12 cellular contexts compared by ENCODE assay signal in the genomic region with DNA sequence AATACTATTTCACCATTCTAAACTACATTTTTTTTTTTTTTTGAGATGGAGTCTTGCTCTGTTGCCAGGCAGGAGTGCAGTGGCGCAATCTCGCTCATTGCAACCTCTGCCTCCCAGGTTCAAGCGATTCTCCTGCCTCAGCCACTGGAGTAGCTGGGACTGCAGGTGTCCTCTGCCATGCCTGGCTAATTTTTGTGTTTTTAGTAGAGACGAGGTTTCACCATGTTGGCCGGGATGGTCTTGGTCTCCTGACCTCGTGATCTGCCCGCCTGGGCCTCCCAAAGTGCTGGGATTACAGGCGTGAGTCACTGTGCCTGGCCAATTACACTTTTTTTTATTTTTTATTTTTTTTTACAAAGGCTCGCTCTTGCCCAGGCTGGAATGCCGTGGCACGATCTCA. TPM values are rescaled to one million over a fixed set of nuclear protein-coding genes. Genes with fewer than 3 reads are reported as not detected.
DNase-seq lines count a peak whose midpoint lies in the region; ATAC-seq, FAIRE-seq and TF ChIP-seq lines count a peak whose summit lies in the region.
"Not testable (repeated sequence)": the region's sequence is repeated elsewhere in the genome, so short reads cannot be mapped to it uniquely, and the experiment has no call there.
"Had no signal": no experiment of that assay in that cellular context is flagged by ENCODE, and none has a peak within 500 bp of the region (broad histone marks: within the 10 kb centered on the region; RNA-seq: fewer than 3 reads in every experiment).

No MANE protein-coding gene starts in this region.

- H3K4me3 ChIP-seq in liver (ENCODE audit: low read depth in 1 of 3, low read length in 3 of 3): not testable (repeated sequence)

- peak; percentile 81 for DNase-seq in Caki2 (ENCODE audit: low read depth)
- DNase-seq in RCC 7860 (ENCODE audit: low spot score): peak; percentile 14
- peak; percentile 18 for DNase-seq in activated CD4-positive, alpha-beta T cell treated with anti-CD3 and anti-CD28 coated beads, Interleukin-2, amount 10 ng/mL, durations not matched to agents 24 days and 14 days
- DNase-seq in epithelial cell of prostate (ENCODE audit: low read depth, low spot score); sciatic nerve (ENCODE audit: low spot score): not testable (repeated sequence)
- DNase-seq in glomerular visceral epithelial cell (ENCODE audit: extremely low spot score): peak; percentile 81

- not testable (repeated sequence) for FAIRE-seq in RCC 7860 (lab: Jason Lieb, UNC)

- H3K36me3 ChIP-seq in liver (ENCODE audit: control insufficient read depth in 4 of 4, insufficient read depth in 3 of 4, low read depth in 1 of 4, low read length in 3 of 4): peaks cover 1 to 30% (median 10%) of the 10 kb centered on the region in 4 donors

- not testable (repeated sequence) for H3K9me3 Mint-ChIP-seq in activated CD4-positive, alpha-beta T cell treated with anti-CD3 and anti-CD28 coated beads, Interleukin-2, amount 10 ng/mL, durations not matched to agents 24 days and 14 days

- peaks cover 0 to 21% (median 16%) of the 10 kb centered on the region in 4 donors for H3K4me1 ChIP-seq in liver (ENCODE audit: control insufficient read depth in 4 of 4, insufficient read depth in 4 of 4, low read length in 3 of 4)

- TF ChIP-seq RAD21 in Ishikawa (IDR thresholded peaks at IDR 0.05; ENCODE audit: low read depth): not testable (repeated sequence)
- peak in 1 of 2 donors; percentile 15 for TF ChIP-seq RAD21 in liver (IDR thresholded peaks at IDR 0.05)

- not testable (repeated sequence) for H3K4me1 Mint-ChIP-seq in activated CD4-positive, alpha-beta T cell treated with anti-CD3 and anti-CD28 coated beads, Interleukin-2, amount 10 ng/mL, durations not matched to agents 24 days and 14 days

- not testable (repeated sequence) for H3K36me3 Mint-ChIP-seq in activated CD4-positive, alpha-beta T cell treated with anti-CD3 and anti-CD28 coated beads, Interleukin-2, amount 10 ng/mL, durations not matched to agents 24 days and 14 days (ENCODE audit: low read depth)

- intact Hi-C loops in activated CD4-positive, alpha-beta T cell treated with anti-CD3 and anti-CD28 coated beads, Interleukin-2, amount 10 ng/mL, durations not matched to agents 24 days and 14 days (cut with micrococcal nuclease); sciatic nerve (cut with DNase I): not testable (repeated sequence)

- H3K27me3 Mint-ChIP-seq in activated CD4-positive, alpha-beta T cell treated with anti-CD3 and anti-CD28 coated beads, Interleukin-2, amount 10 ng/mL, durations not matched to agents 24 days and 14 days: peaks cover 17% of the 10 kb centered on the region

- not testable (repeated sequence) for H3K9ac ChIP-seq in liver (ENCODE audit: low read depth in 1 of 2, low read length in 2 of 2)

- not testable (repeated sequence) for H3K9me3 ChIP-seq in liver (ENCODE audit: control insufficient read depth in 4 of 4, low read length in 3 of 4)

- WGBS in liver: 84% methylated on average over 11 of the region's 11 CpGs

- H3K27ac Mint-ChIP-seq in activated CD4-positive, alpha-beta T cell treated with anti-CD3 and anti-CD28 coated beads, Interleukin-2, amount 10 ng/mL, durations not matched to agents 24 days and 14 days: not testable (repeated sequence)

- TF ChIP-seq CTCF in liver (IDR thresholded peaks at IDR 0.05; ENCODE audit: low read depth, low read length, missing input control): not testable (repeated sequence)

- H3K27me3 ChIP-seq in liver (ENCODE audit: control insufficient read depth in 4 of 4, insufficient read depth in 4 of 4, low read length in 3 of 4): not testable (repeated sequence)

- TF ChIP-seq EP300 in Ishikawa (IDR thresholded peaks at IDR 0.05; ENCODE audit: borderline replicate concordance): not testable (repeated sequence)

- in situ Hi-C loops in Caki2 (cut with HindIII; ENCODE audit: low pct_unique_long_range_greater_than_20kb, low sequenced_read_pairs): not testable (repeated sequence)

- peak; percentile 56 for ATAC-seq in sciatic nerve

- not testable (repeated sequence) for H3K4me3 Mint-ChIP-seq in activated CD4-positive, alpha-beta T cell treated with anti-CD3 and anti-CD28 coated beads, Interleukin-2, amount 10 ng/mL, durations not matched to agents 24 days and 14 days

- H3K27ac ChIP-seq in epithelial cell of prostate (peak overlapping the region; percentile 78), liver (ENCODE audit: low read depth in 1 of 2, low read length in 2 of 2) (peak overlapping the region in 1 of 2 donors; percentile 43)

TF ChIP-seq in Ishikawa, 13 proteins besides CTCF, POLR2A, EP300 and RAD21:
- peak; percentile 23; the same call in 1 of the 2 replicates for TF ChIP-seq USF1 (IDR thresholded peaks at IDR 0.05)

TF ChIP-seq in liver, 16 proteins besides CTCF, POLR2A, EP300 and RAD21:
- peak in 1 of 2 donors; percentile 50 for TF ChIP-seq HNF4A (conservative IDR thresholded peaks at IDR 0.05)
- peak; percentile 33 for TF ChIP-seq SP1 (IDR thresholded peaks at IDR 0.05)
- peak in 1 of 2 donors; percentile 51 for TF ChIP-seq RXRA (IDR thresholded peaks at IDR 0.05)

RNA-seq across cellular contexts. Expression of gene BCO2, which starts 19.8 kb away (rescaled TPM):
- 8.1 and 8.9 TPM in 2 replicates for total RNA-seq in Caki2 (2014; rRNA removed; shearing (Covaris generic); ENCODE audit: low replicate concordance)
- 0.83 and 1.1 TPM in 2 replicates for total RNA-seq in activated CD4-positive, alpha-beta T cell treated with anti-CD3 and anti-CD28 coated beads, Interleukin-2, amount 10 ng/mL, durations not matched to agents 24 days and 14 days
- 100 to 1,000 TPM in 1 of 2 donors, under 1 TPM in 1; 0.70 to 190 TPM for total RNA-seq in liver
- polyA plus RNA-seq in liver: 100 to 1,000 TPM in 1 of 2 donors, 10 to 100 TPM in 1; 24.4 to 133 TPM
- 15.6 TPM for total RNA-seq in sciatic nerve

RNA-seq across cellular contexts. Expression of gene TEX12, which starts 27.9 kb away (rescaled TPM):
- not detected in 2 replicates for total RNA-seq in Caki2 (2014; rRNA removed; shearing (Covaris generic); ENCODE audit: low replicate concordance)
- total RNA-seq in activated CD4-positive, alpha-beta T cell treated with anti-CD3 and anti-CD28 coated beads, Interleukin-2, amount 10 ng/mL, durations not matched to agents 24 days and 14 days: not detected in 2 replicates
- total RNA-seq in liver: under 1 TPM in 1 of 2 donors, not detected in 1; 0.42 TPM
- polyA plus RNA-seq in liver: under 1 TPM; 0.07 to 0.29 TPM
- 0.58 TPM for total RNA-seq in sciatic nerve
- total RNA-seq: A172, H1, SJSA1 had no signal
- polyA plus RNA-seq: CD14-positive monocyte, H1 had no signal

RNA-seq across cellular contexts. Expression of gene PTS, which starts 31.1 kb away (rescaled TPM):
- total RNA-seq in Caki2 (2014; rRNA removed; shearing (Covaris generic); ENCODE audit: low replicate concordance): 30.1 and 70.3 TPM in 2 replicates
- 33.1 and 34.4 TPM in 2 replicates for total RNA-seq in activated CD4-positive, alpha-beta T cell treated with anti-CD3 and anti-CD28 coated beads, Interleukin-2, amount 10 ng/mL, durations not matched to agents 24 days and 14 days
- total RNA-seq in liver (10 to 100 TPM; 11.3 to 59.5 TPM), sciatic nerve (39.5 TPM)
- polyA plus RNA-seq in liver: 100 to 1,000 TPM in 1 of 2 donors, 10 to 100 TPM in 1; 39.6 to 106 TPM

RNA-seq across cellular contexts. Expression of gene IL18, which starts 31.2 kb away (rescaled TPM):
- total RNA-seq in Caki2 (2014; rRNA removed; shearing (Covaris generic); ENCODE audit: low replicate concordance): 119 and 132 TPM in 2 replicates
- total RNA-seq in activated CD4-positive, alpha-beta T cell treated with anti-CD3 and anti-CD28 coated beads, Interleukin-2, amount 10 ng/mL, durations not matched to agents 24 days and 14 days: 0.12 TPM in 1 of 2 replicates, not detected in the other
- total RNA-seq in liver: 1 to 10 TPM; 3.8 to 5.2 TPM
- polyA plus RNA-seq in liver: 1 to 10 TPM; 3.0 to 3.3 TPM
- total RNA-seq in sciatic nerve: 20.3 TPM
